Comparison of ENCODE assay signal across 1 cellular context in genomic region chr16:8721693-8722348, GRCh38.
TF ChIP-seq lines count a peak whose summit lies in the region.

No MANE protein-coding gene starts in this region.

TF ChIP-seq in WTC11, 78 proteins besides CTCF, POLR2A, EP300 and RAD21 (continued from another document):
- no peak for TF ChIP-seq ARID4B (CRISPR knock-in tag; IDR thresholded peaks at IDR 0.05; ENCODE audit: borderline replicate concordance)
